ENCODE assay signal across 8 cellular contexts in the genomic region with DNA sequence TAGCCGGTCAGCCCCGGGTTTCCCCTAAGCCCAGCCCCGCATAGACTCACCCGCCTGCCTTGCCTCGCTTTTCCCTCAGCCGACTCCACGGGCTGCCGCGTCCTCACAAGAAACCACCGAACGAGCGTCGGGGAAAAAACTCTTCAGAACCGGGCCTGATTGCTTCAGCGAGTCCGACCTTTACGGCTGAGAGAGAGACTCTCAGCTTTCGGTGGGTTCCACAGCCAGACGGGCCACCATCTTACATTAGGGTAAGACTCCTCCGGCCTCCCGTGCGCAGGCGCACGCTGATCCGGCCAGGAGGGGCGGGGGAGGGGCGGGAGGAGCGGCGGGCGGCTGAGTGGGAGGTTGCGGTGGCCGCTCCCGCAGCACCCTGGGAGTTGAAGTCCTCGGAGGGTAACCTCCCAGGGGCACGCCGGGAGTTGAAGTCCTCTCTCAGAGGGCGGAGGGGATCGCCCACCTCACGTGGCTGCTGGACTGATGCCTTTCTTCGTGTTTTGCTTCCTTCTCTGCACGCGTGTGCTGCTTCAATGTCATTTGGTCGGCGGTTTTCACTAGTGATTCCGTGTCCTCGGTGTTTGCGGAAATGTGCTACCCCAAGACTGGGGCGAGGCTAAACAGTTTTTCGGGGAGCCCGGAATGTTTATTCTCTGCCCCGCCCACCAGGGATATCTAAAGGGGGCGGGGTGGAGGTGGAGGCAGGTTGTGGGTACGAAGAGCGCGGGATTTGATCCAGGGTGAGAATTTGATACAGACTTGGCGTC. TPM values are rescaled to one million over a fixed set of nuclear protein-coding genes. Genes with fewer than 3 reads are reported as not detected.
DNase-seq lines count a peak whose midpoint lies in the region; ATAC-seq and TF ChIP-seq lines count a peak whose summit lies in the region.

A gene with protein sequence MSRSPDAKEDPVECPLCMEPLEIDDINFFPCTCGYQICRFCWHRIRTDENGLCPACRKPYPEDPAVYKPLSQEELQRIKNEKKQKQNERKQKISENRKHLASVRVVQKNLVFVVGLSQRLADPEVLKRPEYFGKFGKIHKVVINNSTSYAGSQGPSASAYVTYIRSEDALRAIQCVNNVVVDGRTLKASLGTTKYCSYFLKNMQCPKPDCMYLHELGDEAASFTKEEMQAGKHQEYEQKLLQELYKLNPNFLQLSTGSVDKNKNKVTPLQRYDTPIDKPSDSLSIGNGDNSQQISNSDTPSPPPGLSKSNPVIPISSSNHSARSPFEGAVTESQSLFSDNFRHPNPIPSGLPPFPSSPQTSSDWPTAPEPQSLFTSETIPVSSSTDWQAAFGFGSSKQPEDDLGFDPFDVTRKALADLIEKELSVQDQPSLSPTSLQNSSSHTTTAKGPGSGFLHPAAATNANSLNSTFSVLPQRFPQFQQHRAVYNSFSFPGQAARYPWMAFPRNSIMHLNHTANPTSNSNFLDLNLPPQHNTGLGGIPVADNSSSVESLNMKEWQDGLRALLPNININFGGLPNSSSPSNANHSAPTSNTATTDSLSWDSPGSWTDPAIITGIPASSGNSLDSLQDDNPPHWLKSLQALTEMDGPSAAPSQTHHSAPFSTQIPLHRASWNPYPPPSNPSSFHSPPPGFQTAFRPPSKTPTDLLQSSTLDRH (minus strand): TSS at position 264 of the 764 bp plus-strand sequence. CDS start 71,771 bp downstream, outside the sequence.

- peaks cover 9% of the 10 kb centered on the region for H3K4me1 Mint-ChIP-seq in activated naive CD4-positive, alpha-beta T cell treated with anti-CD3 and anti-CD28 coated beads, Interleukin-2, amount 10 ng/mL, durations not matched to agents 7 days and 5 days

- TF ChIP-seq POLR2A in GM10847 (IDR thresholded peaks at IDR 0.05; ENCODE audit: extremely low read depth, insufficient read length) (peak; percentile 71), suprapubic skin (IDR thresholded peaks at IDR 0.05) (peak in 1 of 2 donors; percentile 75)

- under 1% methylated on average over 19 of the region's 56 CpGs for WGBS in suprapubic skin

- ATAC-seq in HG02623 (IDR thresholded peaks at IDR 0.05; ENCODE audit: unreplicated experiment): peak; percentile 93

- H3K27ac ChIP-seq in SK-N-MC (peak within 1 kb of the TSS; percentile 86), suprapubic skin (peak within 1 kb of the TSS; percentile 97)

- H3K36me3 ChIP-seq in SK-N-MC (ENCODE audit: insufficient read depth, low read length): peaks cover 4% of the 10 kb centered on the region; the same call in 1 of the 2 replicates
- no peaks in the 10 kb centered on the region for H3K36me3 ChIP-seq in suprapubic skin

- peak within 1 kb of the TSS; percentile 91 for H3K4me3 ChIP-seq in SK-N-MC
- H3K4me3 ChIP-seq in suprapubic skin: peak within 1 kb of the TSS; percentile 89

- H3K9me3 ChIP-seq in SK-N-MC (ENCODE audit: low read depth, low read length): no peaks in the 10 kb centered on the region
- H3K9me3 ChIP-seq in suprapubic skin: no peaks in the 10 kb centered on the region

- TF ChIP-seq CTCF in suprapubic skin (IDR thresholded peaks at IDR 0.05): no peak

- H3K27me3 ChIP-seq in suprapubic skin: no peaks in the 10 kb centered on the region

- TF ChIP-seq EP300 in suprapubic skin (IDR thresholded peaks at IDR 0.05): no peak

- H3K4me3 Mint-ChIP-seq in activated naive CD4-positive, alpha-beta T cell treated with anti-CD3 and anti-CD28 coated beads, Interleukin-2, amount 10 ng/mL, durations not matched to agents 7 days and 5 days: no peak within 1 kb of the TSS

- CTCF ChIA-PET in activated naive CD4-positive, alpha-beta T cell treated with anti-CD3 and anti-CD28 coated beads, Interleukin-2, amount 10 ng/mL, durations not matched to agents 7 days and 5 days (lab: Charles Lee): interaction anchor here (0.6 to 1.0 kb wide), 2 partner anchors 48 to 1952 kb away, joined by 3 to 4 read pairs; partner anchors contain the start of gene NUP205

- H3K27ac Mint-ChIP-seq in activated naive CD4-positive, alpha-beta T cell treated with anti-CD3 and anti-CD28 coated beads, Interleukin-2, amount 10 ng/mL, durations not matched to agents 7 days and 5 days: no peak within 1 kb of the TSS

- peak; percentile 97 for DNase-seq in NCI-H1092 (lab: John Stamatoyannopoulos, UW)
- peak; percentile 75 for DNase-seq in SK-N-MC (ENCODE audit: low read depth, low spot score)
- peak; percentile 98 for DNase-seq in activated naive CD4-positive, alpha-beta T cell treated with anti-CD3 and anti-CD28 coated beads, Interleukin-2, amount 10 ng/mL, durations not matched to agents 7 days and 5 days
- DNase-seq in glomerular endothelial cell (ENCODE audit: extremely low read depth, low read depth, low spot score): peak; percentile 56
- DNase-seq in occipital lobe (lab: John Stamatoyannopoulos, UW): peak; percentile 98
- DNase-seq in suprapubic skin (ENCODE audit: low spot score in 2 of 2): peak; percentile 96 to 98

- peaks cover 27% of the 10 kb centered on the region for H3K4me1 ChIP-seq in suprapubic skin

- H3K27me3 Mint-ChIP-seq in activated naive CD4-positive, alpha-beta T cell treated with anti-CD3 and anti-CD28 coated beads, Interleukin-2, amount 10 ng/mL, durations not matched to agents 7 days and 5 days: no peaks in the 10 kb centered on the region

- peak within 1 kb of the TSS; percentile 91 for H3K9ac ChIP-seq in SK-N-MC (ENCODE audit: insufficient read length)

- H3K9me3 Mint-ChIP-seq in activated naive CD4-positive, alpha-beta T cell treated with anti-CD3 and anti-CD28 coated beads, Interleukin-2, amount 10 ng/mL, durations not matched to agents 7 days and 5 days: no peaks in the 10 kb centered on the region

- peaks cover 2% of the 10 kb centered on the region for H3K36me3 Mint-ChIP-seq in activated naive CD4-positive, alpha-beta T cell treated with anti-CD3 and anti-CD28 coated beads, Interleukin-2, amount 10 ng/mL, durations not matched to agents 7 days and 5 days

RNA-seq across cellular contexts. Expression of the gene that starts here (rescaled TPM):
- total RNA-seq in glomerular endothelial cell: 10.0 and 16.0 TPM in 2 replicates
- 32.4 TPM for total RNA-seq in occipital lobe
- total RNA-seq in suprapubic skin: 10 to 100 TPM; 17.2 to 32.3 (median 22.6) TPM

Comparison
In these comparisons a context has a peak if more than half of its experiments do, and no peak if none do; other contexts are left out.
1. Peak in every context shown above with its lines: DNase-seq, ATAC-seq, H3K4me3 ChIP-seq and H3K27ac ChIP-seq.